Comparison of ENCODE assay signal across 8 cellular contexts in genomic region chr5:157342822-157343402, GRCh38.
DNase-seq lines count a peak whose midpoint lies in the region; ATAC-seq and TF ChIP-seq lines count a peak whose summit lies in the region.

No MANE protein-coding gene starts in this region.

- no peak overlapping the region for H3K4me3 Mint-ChIP-seq in Caco-2 (ENCODE audit: unreplicated experiment)

- peak; percentile 33 to 64 for TF ChIP-seq CTCF in Caco-2 (IDR thresholded peaks at IDR 0.05; ENCODE audit: insufficient read depth in 1 of 2, low read depth in 1 of 2, low read length in 1 of 2, severe bottlenecking in 1 of 2, unreplicated experiment in 1 of 2)
- peak; percentile 64 for TF ChIP-seq CTCF in fibroblast of villous mesenchyme (IDR thresholded peaks at IDR 0.05; ENCODE audit: insufficient read depth, low read depth, low read length)

- H3K4me1 Mint-ChIP-seq in Caco-2 (ENCODE audit: low read depth, unreplicated experiment), result no peaks in the 10 kb centered on the region

- H3K4me3 ChIP-seq in Caco-2 (ENCODE audit: low read depth, low read length), result no peak overlapping the region
- no peak overlapping the region for H3K4me3 ChIP-seq in fibroblast of villous mesenchyme (ENCODE audit: low read depth, low read length)

- peaks cover 6% of the 10 kb centered on the region for H3K27me3 Mint-ChIP-seq in Caco-2 (ENCODE audit: insufficient read depth, unreplicated experiment)

- CTCF ChIA-PET in Caco-2 (lab: Charles Lee), result interaction anchor here (0.7 to 2.2 kb wide), 7 partner anchors 9 to 418 kb away, joined by 3 to 12 read pairs (median 4); no protein-coding TSS in a partner anchor

- no peaks in the 10 kb centered on the region for H3K27me3 ChIP-seq in Caco-2 (replicated peaks; ENCODE audit: control insufficient read depth, insufficient read depth, low read length)

- H3K36me3 Mint-ChIP-seq in Caco-2 (ENCODE audit: insufficient read depth, unreplicated experiment), result no peaks in the 10 kb centered on the region

- BruUV-seq in Caco-2 (replicated peaks; lab: Mats Ljungman, UMichigan), result no TSS peak

- ATAC-seq in HG03354 (IDR thresholded peaks at IDR 0.05; ENCODE audit: poor library complexity, severe bottlenecking, unreplicated experiment), result peak; percentile 45
- ATAC-seq in HG03159 (IDR thresholded peaks at IDR 0.05; ENCODE audit: unreplicated experiment), result no peak

- peak in 1 of 2 experiments; percentile 49 for DNase-seq in Caco-2
- peak; percentile 12 to 18 for DNase-seq in activated CD4-positive, alpha-beta T cell treated with anti-CD3 and anti-CD28 coated beads, Interleukin-2, amount 50 U/mL, for 4 hours
- peak; percentile 34 for DNase-seq in fibroblast of villous mesenchyme (ENCODE audit: low read depth)
- DNase-seq in stimulated activated CD4-positive, alpha-beta T cell treated with anti-CD3 and anti-CD28 coated beads, Interleukin-2, amount 100 ng/mL, for 48 hours, result peak; percentile 40 to 43
- no peak for DNase-seq in GF-D8 (lab: John Stamatoyannopoulos, UW)
- DNase-seq in NCI-H2227 (lab: John Stamatoyannopoulos, UW; ENCODE audit: unreplicated experiment), result no peak

- H3K27ac Mint-ChIP-seq in Caco-2 (ENCODE audit: unreplicated experiment), result no peak overlapping the region

- H3K36me3 ChIP-seq in Caco-2 (ENCODE audit: control insufficient read depth, insufficient read depth, low read length), result no peaks in the 10 kb centered on the region

- POLR2A ChIA-PET in Caco-2 (lab: Charles Lee), result no interaction called here

- H3K9me3 Mint-ChIP-seq in Caco-2 (ENCODE audit: unreplicated experiment), result peaks cover 9% of the 10 kb centered on the region

- H3K4me1 ChIP-seq in Caco-2, result no peaks in the 10 kb centered on the region

- no peaks in the 10 kb centered on the region for H3K9me3 ChIP-seq in Caco-2

- intact Hi-C loops in Caco-2 (cut with micrococcal nuclease; ENCODE audit: unreplicated experiment), result no loop called here

Comparison
In these comparisons a context has a peak if more than half of its experiments do, and no peak if none do; other contexts are left out.
1. DNase-seq: peak in activated CD4-positive, alpha-beta T cell treated with anti-CD3 and anti-CD28 coated beads, Interleukin-2, amount 50 U/mL, for 4 hours (2 of 2), fibroblast of villous mesenchyme (single experiment) and stimulated activated CD4-positive, alpha-beta T cell treated with anti-CD3 and anti-CD28 coated beads, Interleukin-2, amount 100 ng/mL, for 48 hours (2 of 2); none in GF-D8 (single experiment) and NCI-H2227 (single experiment).